22 cellular contexts compared by ENCODE assay signal in the genomic region with DNA sequence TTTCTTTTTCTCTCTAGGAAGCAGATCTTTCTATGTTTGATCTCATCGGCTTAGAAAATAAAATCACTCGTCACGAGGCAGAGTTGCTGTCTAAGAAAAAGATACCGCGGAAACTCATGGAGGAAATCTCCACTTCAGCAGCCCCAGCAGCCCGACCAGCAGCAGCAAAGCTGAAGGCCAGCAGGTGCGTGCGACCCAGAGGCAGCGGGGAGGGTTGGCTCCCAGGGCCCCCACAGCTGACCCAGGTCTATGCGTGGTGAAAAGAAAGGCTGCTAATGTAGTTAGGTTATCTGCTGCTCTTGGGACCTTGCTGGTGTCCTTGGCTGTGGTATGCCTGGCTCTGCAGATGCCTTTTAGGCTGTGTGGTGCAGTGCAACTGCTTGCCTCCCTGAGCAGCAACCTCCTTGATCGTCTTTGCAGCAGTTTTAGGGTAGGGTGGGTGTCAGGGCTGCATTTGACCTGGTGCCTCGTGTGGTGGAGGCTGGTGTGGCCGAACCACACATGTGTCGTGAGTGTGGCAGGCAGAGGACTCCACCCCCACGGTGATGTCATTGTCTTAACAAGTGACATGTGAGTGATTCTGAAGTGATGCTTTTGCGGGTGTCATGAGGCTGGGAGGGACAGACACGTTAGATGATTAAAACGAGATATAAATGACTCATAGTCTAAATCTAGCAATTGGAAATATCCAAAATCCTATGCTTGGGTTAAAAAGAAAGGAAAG.
DNase-seq lines count a peak whose midpoint lies in the region; ATAC-seq and TF ChIP-seq lines count a peak whose summit lies in the region.
"Had no signal": no experiment of that assay in that cellular context is flagged by ENCODE, and none has a peak within 500 bp of the region (broad histone marks: within the 10 kb centered on the region; RNA-seq: fewer than 3 reads in every experiment).

No MANE protein-coding gene starts in this region.

- no peak overlapping the region for H3K4me3 Mint-ChIP-seq in activated T-cell treated with anti-CD3 and anti-CD28 coated beads, Interleukin-2, amount 50 U/mL, for 24 hours
- no peak overlapping the region for H3K4me3 Mint-ChIP-seq in activated T-cell treated with anti-CD3 and anti-CD28 coated beads, Interleukin-2, amount 50 U/mL, for 4 hours
- no peak overlapping the region for H3K4me3 Mint-ChIP-seq in HFFc6
- H3K4me3 Mint-ChIP-seq in activated naive CD8-positive, alpha-beta T cell treated with anti-CD3 and anti-CD28 coated beads, Interleukin-2, amount 50 U/mL, for 24 hours, result no peak overlapping the region
- H3K4me3 Mint-ChIP-seq: activated CD8-positive, alpha-beta memory T cell treated with anti-CD3 and anti-CD28 coated beads, Interleukin-2, amount 10 ng/mL, durations not matched to agents 7 days and 5 days; CD4-positive, CD25-positive, alpha-beta regulatory T cell had no signal

- H3K4me1 ChIP-seq in osteoblast (ENCODE audit: insufficient read depth, low read length), result no peaks in the 10 kb centered on the region
- H3K4me1 ChIP-seq: gastroesophageal sphincter, Peyer's patch, prostate gland, suprapubic skin had no signal

- H3K27ac ChIP-seq in osteoblast (ENCODE audit: low read depth, low read length), result peak overlapping the region; percentile 13
- H3K27ac ChIP-seq: cardiac muscle cell, gastroesophageal sphincter, Peyer's patch, prostate gland, SK-N-MC, suprapubic skin had no signal

- no peaks in the 10 kb centered on the region for H3K27me3 ChIP-seq in osteoblast (ENCODE audit: insufficient read depth, low read length)
- H3K27me3 ChIP-seq: cardiac muscle cell, gastroesophageal sphincter, Peyer's patch, suprapubic skin had no signal

- no peak overlapping the region for H2AFZ ChIP-seq in osteoblast (ENCODE audit: low read length)

- no peaks in the 10 kb centered on the region for H3K79me2 ChIP-seq in osteoblast (ENCODE audit: insufficient read depth, low read length)

- H3K36me3 Mint-ChIP-seq in activated T-cell treated with anti-CD3 and anti-CD28 coated beads, Interleukin-2, amount 50 U/mL, for 24 hours (ENCODE audit: low read depth), result peaks cover 93% of the 10 kb centered on the region
- peaks cover 53% of the 10 kb centered on the region for H3K36me3 Mint-ChIP-seq in activated T-cell treated with anti-CD3 and anti-CD28 coated beads, Interleukin-2, amount 50 U/mL, for 4 hours (ENCODE audit: insufficient read depth)
- H3K36me3 Mint-ChIP-seq in HFFc6 (ENCODE audit: low read depth), result peaks cover 36% of the 10 kb centered on the region
- H3K36me3 Mint-ChIP-seq in activated naive CD8-positive, alpha-beta T cell treated with anti-CD3 and anti-CD28 coated beads, Interleukin-2, amount 50 U/mL, for 24 hours (ENCODE audit: low read depth), result peaks cover 48% of the 10 kb centered on the region

- H3K4me3 ChIP-seq in osteoblast (ENCODE audit: insufficient read depth, low read length), result no peak overlapping the region
- H3K4me3 ChIP-seq: cardiac muscle cell, gastroesophageal sphincter, Peyer's patch, prostate gland, SK-N-MC, suprapubic skin had no signal

- no peaks in the 10 kb centered on the region for H3K4me1 Mint-ChIP-seq in activated T-cell treated with anti-CD3 and anti-CD28 coated beads, Interleukin-2, amount 50 U/mL, for 24 hours (ENCODE audit: low read depth)
- no peaks in the 10 kb centered on the region for H3K4me1 Mint-ChIP-seq in activated T-cell treated with anti-CD3 and anti-CD28 coated beads, Interleukin-2, amount 50 U/mL, for 4 hours (ENCODE audit: low read depth)
- H3K4me1 Mint-ChIP-seq in HFFc6 (ENCODE audit: low read depth), result peaks cover 24% of the 10 kb centered on the region
- no peaks in the 10 kb centered on the region for H3K4me1 Mint-ChIP-seq in activated naive CD8-positive, alpha-beta T cell treated with anti-CD3 and anti-CD28 coated beads, Interleukin-2, amount 50 U/mL, for 24 hours
- H3K4me1 Mint-ChIP-seq: CD4-positive, CD25-positive, alpha-beta regulatory T cell had no signal

- no peaks in the 10 kb centered on the region for H3K9me3 ChIP-seq in osteoblast (ENCODE audit: low read depth, low read length)
- H3K9me3 ChIP-seq: gastroesophageal sphincter, Peyer's patch, prostate gland, suprapubic skin had no signal

- DNase-seq in activated T-cell treated with anti-CD3 and anti-CD28 coated beads, Interleukin-2, amount 50 U/mL, for 24 hours, result no peak
- no peak for DNase-seq in activated T-cell treated with anti-CD3 and anti-CD28 coated beads, Interleukin-2, amount 50 U/mL, for 4 hours
- DNase-seq in HFFc6 (peak; percentile 7), osteoblast (ENCODE audit: insufficient read length, low spot score, missing footprints) (no peak), NCI-H1417 treated with DMSO at 0.1 percent for 48 hours (lab: John Stamatoyannopoulos, UW) (no peak), iPS-NIHi7 (ENCODE audit: extremely low spot score) (no peak)
- DNase-seq in activated naive CD8-positive, alpha-beta T cell treated with anti-CD3 and anti-CD28 coated beads, Interleukin-2, amount 50 U/mL, for 24 hours, result peak; percentile 9
- DNase-seq: activated CD8-positive, alpha-beta memory T cell treated with anti-CD3 and anti-CD28 coated beads, Interleukin-2, amount 10 ng/mL, durations not matched to agents 7 days and 5 days; CD4-positive, CD25-positive, alpha-beta regulatory T cell; dermis blood vessel endothelial cell; midbrain; NCI-H187; NCI-H226 had no signal

- TF ChIP-seq CTCF in HFFc6 (IDR thresholded peaks at IDR 0.05) (peak; percentile 11; the same call in 1 of the 2 replicates), osteoblast (IDR thresholded peaks at IDR 0.05; ENCODE audit: extremely low read depth, low read depth, low read length) (no peak)

- no peak overlapping the region for H3K4me2 ChIP-seq in osteoblast (ENCODE audit: insufficient read depth, low read length)

- peaks cover 4% of the 10 kb centered on the region for H4K20me1 ChIP-seq in osteoblast (ENCODE audit: insufficient read depth, low read length)

- H3K27me3 Mint-ChIP-seq in activated T-cell treated with anti-CD3 and anti-CD28 coated beads, Interleukin-2, amount 50 U/mL, for 24 hours, result no peaks in the 10 kb centered on the region
- no peaks in the 10 kb centered on the region for H3K27me3 Mint-ChIP-seq in activated T-cell treated with anti-CD3 and anti-CD28 coated beads, Interleukin-2, amount 50 U/mL, for 4 hours (ENCODE audit: low read depth)
- H3K27me3 Mint-ChIP-seq in HFFc6 (ENCODE audit: insufficient read depth), result peaks cover 2% of the 10 kb centered on the region; the same call in 1 of the 2 replicates
- H3K27me3 Mint-ChIP-seq in activated naive CD8-positive, alpha-beta T cell treated with anti-CD3 and anti-CD28 coated beads, Interleukin-2, amount 50 U/mL, for 24 hours, result no peaks in the 10 kb centered on the region
- H3K27me3 Mint-ChIP-seq: activated CD8-positive, alpha-beta memory T cell treated with anti-CD3 and anti-CD28 coated beads, Interleukin-2, amount 10 ng/mL, durations not matched to agents 7 days and 5 days; CD4-positive, CD25-positive, alpha-beta regulatory T cell had no signal

- no peak for ATAC-seq in activated T-cell treated with anti-CD3 and anti-CD28 coated beads, Interleukin-2, amount 50 U/mL, for 4 hours
- ATAC-seq in activated naive CD8-positive, alpha-beta T cell treated with anti-CD3 and anti-CD28 coated beads, Interleukin-2, amount 50 U/mL, for 24 hours, result peak; percentile 44
- no peak for ATAC-seq in HG02763 (IDR thresholded peaks at IDR 0.05; ENCODE audit: unreplicated experiment)
- ATAC-seq: activated CD4-positive, CD25-positive, alpha-beta regulatory T cell treated with anti-CD3 and anti-CD28 coated beads, Interleukin-2, amount 50 U/mL, for 24 hours; activated CD8-positive, alpha-beta memory T cell treated with anti-CD3 and anti-CD28 coated beads, Interleukin-2, amount 10 ng/mL, durations not matched to agents 7 days and 5 days; gastroesophageal sphincter had no signal

- H3K9me3 Mint-ChIP-seq in activated T-cell treated with anti-CD3 and anti-CD28 coated beads, Interleukin-2, amount 50 U/mL, for 24 hours, result no peaks in the 10 kb centered on the region
- H3K9me3 Mint-ChIP-seq in activated T-cell treated with anti-CD3 and anti-CD28 coated beads, Interleukin-2, amount 50 U/mL, for 4 hours, result no peaks in the 10 kb centered on the region
- no peaks in the 10 kb centered on the region for H3K9me3 Mint-ChIP-seq in HFFc6
- no peaks in the 10 kb centered on the region for H3K9me3 Mint-ChIP-seq in activated naive CD8-positive, alpha-beta T cell treated with anti-CD3 and anti-CD28 coated beads, Interleukin-2, amount 50 U/mL, for 24 hours
- H3K9me3 Mint-ChIP-seq: activated T-helper 2 cell treated with anti-CD3 and anti-CD28 coated beads, Interferon-gamma antibody, Interleukin-2, Interleukin-4, amounts not matched to agents 10 μg/mL and 5 μg/mL and 100 μg/mL, durations not matched to agents 14 hours and 24 hours and 36 hours; CD4-positive, CD25-positive, alpha-beta regulatory T cell had no signal

- H3K36me3 ChIP-seq in osteoblast (ENCODE audit: insufficient read depth, low read length), result peaks cover 76% of the 10 kb centered on the region

- peak overlapping the region; percentile 45 for H3K27ac Mint-ChIP-seq in activated T-cell treated with anti-CD3 and anti-CD28 coated beads, Interleukin-2, amount 50 U/mL, for 24 hours
- H3K27ac Mint-ChIP-seq in HFFc6, result no peak overlapping the region
- no peak overlapping the region for H3K27ac Mint-ChIP-seq in activated naive CD8-positive, alpha-beta T cell treated with anti-CD3 and anti-CD28 coated beads, Interleukin-2, amount 50 U/mL, for 24 hours
- H3K27ac Mint-ChIP-seq: activated CD8-positive, alpha-beta memory T cell treated with anti-CD3 and anti-CD28 coated beads, Interleukin-2, amount 10 ng/mL, durations not matched to agents 7 days and 5 days; activated T-helper 2 cell treated with anti-CD3 and anti-CD28 coated beads, Interferon-gamma antibody, Interleukin-2, Interleukin-4, amounts not matched to agents 10 μg/mL and 5 μg/mL and 100 μg/mL, durations not matched to agents 14 hours and 24 hours and 36 hours; CD4-positive, CD25-positive, alpha-beta regulatory T cell had no signal

Comparison
In these comparisons a context has a peak if more than half of its experiments do, and no peak if none do; other contexts are left out.
1. DNase-seq: peak in HFFc6 (single experiment) and activated naive CD8-positive, alpha-beta T cell treated with anti-CD3 and anti-CD28 coated beads, Interleukin-2, amount 50 U/mL, for 24 hours (single experiment); none in activated T-cell treated with anti-CD3 and anti-CD28 coated beads, Interleukin-2, amount 50 U/mL, for 24 hours (single experiment), activated T-cell treated with anti-CD3 and anti-CD28 coated beads, Interleukin-2, amount 50 U/mL, for 4 hours (single experiment), osteoblast (single experiment), NCI-H1417 treated with DMSO at 0.1 percent for 48 hours (single experiment) and iPS-NIHi7 (single experiment).